Comparison of ENCODE assay signal across 14 cellular contexts in the genomic region with DNA sequence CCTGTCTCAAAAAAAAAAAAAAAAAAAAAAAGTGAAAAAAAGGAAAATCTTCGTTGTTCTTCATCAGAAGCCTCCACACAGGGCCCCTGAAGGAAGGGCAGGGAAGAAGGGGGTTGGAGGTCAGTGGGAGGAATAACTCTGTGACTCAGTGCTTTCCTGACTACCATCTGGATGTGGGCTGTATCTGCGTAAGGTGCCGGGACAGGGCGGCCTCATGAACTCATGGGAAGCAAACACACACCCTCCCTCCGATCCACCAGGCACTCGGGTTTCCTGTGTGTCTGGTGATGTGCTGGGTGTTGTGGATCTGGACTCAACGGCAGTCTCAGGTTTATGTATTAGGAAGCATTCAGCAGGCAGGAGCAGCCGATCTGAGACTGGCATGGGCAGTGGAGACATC.
A peak's percentile ranks its signal among the peaks of the same experiment; 100 is the strongest.
DNase-seq lines count a peak whose midpoint lies in the region; ATAC-seq and TF ChIP-seq lines count a peak whose summit lies in the region.
"Had no signal": no experiment of that assay in that cellular context is flagged by ENCODE, and none has a peak within 500 bp of the region (broad histone marks: within the 10 kb centered on the region; RNA-seq: fewer than 3 reads in every experiment).

No MANE protein-coding gene starts in this region.

- CTCF ChIA-PET in activated CD8-positive, alpha-beta T cell treated with anti-CD3 and anti-CD28 coated beads for 36 hours (lab: Charles Lee): no interaction called here
- CTCF ChIA-PET in activated CD8-positive, alpha-beta T cell treated with anti-CD3 and anti-CD28 coated beads, Interleukin-2, amount 10 ng/mL, durations not matched to agents 7 days and 5 days (lab: Charles Lee): no interaction called here
- CTCF ChIA-PET in activated CD4-positive, alpha-beta memory T cell treated with anti-CD3 and anti-CD28 coated beads for 36 hours (lab: Charles Lee): interaction anchor here (1.0 to 1.5 kb wide), 3 partner anchors 18 to 37 kb away, joined by 3 to 6 read pairs (median 3); no protein-coding TSS in a partner anchor

- no peak for TF ChIP-seq CTCF in activated CD8-positive, alpha-beta T cell treated with anti-CD3 and anti-CD28 coated beads for 36 hours (IDR thresholded peaks at IDR 0.05)
- no peak for TF ChIP-seq CTCF in fibroblast of villous mesenchyme (IDR thresholded peaks at IDR 0.05; ENCODE audit: insufficient read depth, low read depth, low read length)

- ATAC-seq in activated CD8-positive, alpha-beta T cell treated with anti-CD3 and anti-CD28 coated beads for 36 hours: no peak
- ATAC-seq in activated CD8-positive, alpha-beta T cell treated with anti-CD3 and anti-CD28 coated beads, Interleukin-2, amount 10 ng/mL, durations not matched to agents 7 days and 5 days: no peak
- no peak for ATAC-seq in HG03460 (IDR thresholded peaks at IDR 0.05; ENCODE audit: unreplicated experiment)
- ATAC-seq: A549 had no signal

- H3K27me3 Mint-ChIP-seq in activated CD8-positive, alpha-beta T cell treated with anti-CD3 and anti-CD28 coated beads for 36 hours: no peaks in the 10 kb centered on the region
- H3K27me3 Mint-ChIP-seq in activated CD8-positive, alpha-beta T cell treated with anti-CD3 and anti-CD28 coated beads, Interleukin-2, amount 10 ng/mL, durations not matched to agents 7 days and 5 days (ENCODE audit: low read depth): no peaks in the 10 kb centered on the region
- H3K27me3 Mint-ChIP-seq in activated CD4-positive, alpha-beta memory T cell treated with anti-CD3 and anti-CD28 coated beads for 36 hours: no peaks in the 10 kb centered on the region

- intact Hi-C loops in activated CD8-positive, alpha-beta T cell treated with anti-CD3 and anti-CD28 coated beads for 36 hours (cut with micrococcal nuclease): no loop called here
- intact Hi-C loops in activated CD4-positive, alpha-beta memory T cell treated with anti-CD3 and anti-CD28 coated beads for 36 hours (cut with micrococcal nuclease): loop anchor here (5.0 kb wide), 1 partner anchor 171 kb away; no protein-coding TSS in a partner anchor

- H3K4me3 ChIP-seq in fibroblast of villous mesenchyme (ENCODE audit: low read depth, low read length): no peak overlapping the region
- H3K4me3 ChIP-seq: A549 had no signal

- no peaks in the 10 kb centered on the region for H3K9me3 Mint-ChIP-seq in activated CD8-positive, alpha-beta T cell treated with anti-CD3 and anti-CD28 coated beads for 36 hours
- no peaks in the 10 kb centered on the region for H3K9me3 Mint-ChIP-seq in activated CD8-positive, alpha-beta T cell treated with anti-CD3 and anti-CD28 coated beads, Interleukin-2, amount 10 ng/mL, durations not matched to agents 7 days and 5 days (ENCODE audit: insufficient read depth)
- no peaks in the 10 kb centered on the region for H3K9me3 Mint-ChIP-seq in activated CD4-positive, alpha-beta memory T cell treated with anti-CD3 and anti-CD28 coated beads for 36 hours

- H3K4me3 Mint-ChIP-seq in activated CD8-positive, alpha-beta T cell treated with anti-CD3 and anti-CD28 coated beads for 36 hours: no peak overlapping the region
- H3K4me3 Mint-ChIP-seq in activated CD8-positive, alpha-beta T cell treated with anti-CD3 and anti-CD28 coated beads, Interleukin-2, amount 10 ng/mL, durations not matched to agents 7 days and 5 days: no peak overlapping the region
- H3K4me3 Mint-ChIP-seq in activated CD4-positive, alpha-beta memory T cell treated with anti-CD3 and anti-CD28 coated beads for 36 hours: peak overlapping the region; percentile 49

- POLR2A ChIA-PET in activated CD8-positive, alpha-beta T cell treated with anti-CD3 and anti-CD28 coated beads for 36 hours (lab: Charles Lee): no interaction called here
- POLR2A ChIA-PET in activated CD8-positive, alpha-beta T cell treated with anti-CD3 and anti-CD28 coated beads, Interleukin-2, amount 10 ng/mL, durations not matched to agents 7 days and 5 days (lab: Charles Lee): no interaction called here
- POLR2A ChIA-PET in activated CD4-positive, alpha-beta memory T cell treated with anti-CD3 and anti-CD28 coated beads for 36 hours (lab: Charles Lee): interaction anchor here (1.0 to 6.6 kb wide), 5 partner anchors 11 to 810 kb away, joined by 3 to 84 read pairs (median 5); a partner anchor contains a TSS

- peak overlapping the region; percentile 79 for H3K27ac Mint-ChIP-seq in activated CD8-positive, alpha-beta T cell treated with anti-CD3 and anti-CD28 coated beads for 36 hours
- no peak overlapping the region for H3K27ac Mint-ChIP-seq in activated CD8-positive, alpha-beta T cell treated with anti-CD3 and anti-CD28 coated beads, Interleukin-2, amount 10 ng/mL, durations not matched to agents 7 days and 5 days
- H3K27ac Mint-ChIP-seq in activated CD4-positive, alpha-beta memory T cell treated with anti-CD3 and anti-CD28 coated beads for 36 hours: peak overlapping the region; percentile 99

- no peak for DNase-seq in activated CD8-positive, alpha-beta T cell treated with anti-CD3 and anti-CD28 coated beads for 36 hours
- no peak for DNase-seq in activated CD8-positive, alpha-beta T cell treated with anti-CD3 and anti-CD28 coated beads, Interleukin-2, amount 10 ng/mL, durations not matched to agents 7 days and 5 days
- peak; percentile 24 for DNase-seq in ELF-1 (ENCODE audit: low read depth, low spot score)
- peak; percentile 61 for DNase-seq in activated CD4-positive, alpha-beta memory T cell treated with anti-CD3 and anti-CD28 coated beads for 36 hours
- peak; percentile 50 for DNase-seq in fibroblast of villous mesenchyme (ENCODE audit: low read depth)
- no peak for DNase-seq in activated CD4-positive, CD25-positive, alpha-beta regulatory T cell (lab: John Stamatoyannopoulos, UW)
- DNase-seq: DMS153, H7, Kasumi-1, NCI-H1930, NCI-H2171, NCI-H510A had no signal

- peaks cover 18% of the 10 kb centered on the region for H3K4me1 Mint-ChIP-seq in activated CD8-positive, alpha-beta T cell treated with anti-CD3 and anti-CD28 coated beads for 36 hours (ENCODE audit: low read depth)
- H3K4me1 Mint-ChIP-seq in activated CD8-positive, alpha-beta T cell treated with anti-CD3 and anti-CD28 coated beads, Interleukin-2, amount 10 ng/mL, durations not matched to agents 7 days and 5 days (ENCODE audit: low read depth): peaks cover 9% of the 10 kb centered on the region
- peaks cover 81% of the 10 kb centered on the region for H3K4me1 Mint-ChIP-seq in activated CD4-positive, alpha-beta memory T cell treated with anti-CD3 and anti-CD28 coated beads for 36 hours (ENCODE audit: low read depth)

- no peaks in the 10 kb centered on the region for H3K36me3 Mint-ChIP-seq in activated CD8-positive, alpha-beta T cell treated with anti-CD3 and anti-CD28 coated beads for 36 hours (ENCODE audit: low read depth)
- H3K36me3 Mint-ChIP-seq in activated CD8-positive, alpha-beta T cell treated with anti-CD3 and anti-CD28 coated beads, Interleukin-2, amount 10 ng/mL, durations not matched to agents 7 days and 5 days (ENCODE audit: low read depth): no peaks in the 10 kb centered on the region
- peaks cover 2% of the 10 kb centered on the region for H3K36me3 Mint-ChIP-seq in activated CD4-positive, alpha-beta memory T cell treated with anti-CD3 and anti-CD28 coated beads for 36 hours

Comparison
In these comparisons a context has a peak if more than half of its experiments do, and no peak if none do; other contexts are left out.
1. DNase-seq: peak in ELF-1 (single experiment), activated CD4-positive, alpha-beta memory T cell treated with anti-CD3 and anti-CD28 coated beads for 36 hours (single experiment) and fibroblast of villous mesenchyme (single experiment); none in activated CD8-positive, alpha-beta T cell treated with anti-CD3 and anti-CD28 coated beads for 36 hours (single experiment), activated CD8-positive, alpha-beta T cell treated with anti-CD3 and anti-CD28 coated beads, Interleukin-2, amount 10 ng/mL, durations not matched to agents 7 days and 5 days (single experiment) and activated CD4-positive, CD25-positive, alpha-beta regulatory T cell (0 of 4).